In genomic region chr20:4006640-4007039, GRCh38 we compare ENCODE assay signal across 13 cellular contexts. TPM values are rescaled to one million over a fixed set of nuclear protein-coding genes. Genes with fewer than 3 reads are reported as not detected.
DNase-seq lines count a peak whose midpoint lies in the region; ATAC-seq and TF ChIP-seq lines count a peak whose summit lies in the region.
"Had no signal": no experiment of that assay in that cellular context is flagged by ENCODE, and none has a peak within 500 bp of the region (broad histone marks: within the 10 kb centered on the region; RNA-seq: fewer than 3 reads in every experiment).

No MANE protein-coding gene starts in this region.

- H3K27ac Mint-ChIP-seq in glutamatergic neuron (ENCODE audit: unreplicated experiment), result peak overlapping the region; percentile 69

- H3K27me3 Mint-ChIP-seq in glutamatergic neuron (ENCODE audit: unreplicated experiment), result no peaks in the 10 kb centered on the region
- H3K27me3 Mint-ChIP-seq: naive thymus-derived CD8-positive, alpha-beta T cell had no signal

- peaks cover 4% of the 10 kb centered on the region for H3K9me3 Mint-ChIP-seq in glutamatergic neuron (ENCODE audit: unreplicated experiment)
- H3K9me3 Mint-ChIP-seq: naive thymus-derived CD8-positive, alpha-beta T cell had no signal

- peaks cover 8% of the 10 kb centered on the region for H3K36me3 Mint-ChIP-seq in glutamatergic neuron (ENCODE audit: unreplicated experiment)

- TF ChIP-seq CTCF in glutamatergic neuron (IDR thresholded peaks at IDR 0.05; ENCODE audit: partially characterized antibody, unreplicated experiment), result no peak
- TF ChIP-seq CTCF in omental fat pad (IDR thresholded peaks at IDR 0.05), result no peak

- DNase-seq in C1 segment of cervical spinal cord (lab: John Stamatoyannopoulos, UW) (peak in 10 of 14 donors; percentile 26 to 98 (median 52)), RPMI7951 (ENCODE audit: low read depth) (peak; percentile 73), glutamatergic neuron (peak; percentile 51), omental fat pad (ENCODE audit: low spot score) (no peak), NCI-H1930 (lab: John Stamatoyannopoulos, UW) (no peak), iPS-NIHi7 (ENCODE audit: extremely low spot score) (no peak), NCI-H2029 (lab: John Stamatoyannopoulos, UW) (no peak), SHP77 treated with DMSO at 0.1 percent for 48 hours (lab: John Stamatoyannopoulos, UW) (no peak)
- DNase-seq: activated CD4-positive, alpha-beta T cell treated with anti-CD3 and anti-CD28 coated beads, Interleukin-2, amount 50 U/mL, for 1 hour; COR-L47; naive thymus-derived CD8-positive, alpha-beta T cell; NCI-H1092; Peyer's patch had no signal

- ATAC-seq in omental fat pad (ENCODE audit: low FRiP score), result peak; percentile 58
- ATAC-seq: naive thymus-derived CD8-positive, alpha-beta T cell had no signal

- H3K4me1 Mint-ChIP-seq in glutamatergic neuron (ENCODE audit: low read depth, unreplicated experiment), result peaks cover 53% of the 10 kb centered on the region

- H3K4me3 Mint-ChIP-seq in glutamatergic neuron (ENCODE audit: unreplicated experiment), result peak overlapping the region; percentile 78
- H3K4me3 Mint-ChIP-seq: naive thymus-derived CD8-positive, alpha-beta T cell had no signal

RNA-seq across cellular contexts. Expression of gene RNF24, which starts 8.7 kb away (rescaled TPM):
- total RNA-seq in RPMI7951 (2014; rRNA removed; shearing (Covaris generic)), result 25.1 and 26.3 TPM in 2 replicates
- total RNA-seq in glutamatergic neuron (ENCODE audit: unreplicated experiment), result 123 TPM
- total RNA-seq in omental fat pad, result 10 to 100 TPM; 23.6 to 44.1 (median 28.1) TPM

Comparison
In these comparisons a context has a peak if more than half of its experiments do, and no peak if none do; other contexts are left out.
1. DNase-seq: peak in C1 segment of cervical spinal cord (10 of 14), RPMI7951 (single experiment) and glutamatergic neuron (single experiment); none in omental fat pad (single experiment), NCI-H1930 (0 of 2), iPS-NIHi7 (single experiment), NCI-H2029 (single experiment) and SHP77 treated with DMSO at 0.1 percent for 48 hours (single experiment).